Comparison of ENCODE assay signal across 1 cellular context in genomic region chr16:67844441-67844840, GRCh38.
TF ChIP-seq lines count a peak whose summit lies in the region.

No MANE protein-coding gene starts in this region.

TF ChIP-seq in HepG2, 621 proteins besides CTCF, POLR2A, EP300 and RAD21:
- TF ChIP-seq ZNF530 (CRISPR knock-in tag; IDR thresholded peaks at IDR 0.05; ENCODE audit: low read depth), result no peak
- no peak for TF ChIP-seq HNRNPL (IDR thresholded peaks at IDR 0.05; ENCODE audit: low read depth, low read length)
- no peak for TF ChIP-seq ZNF20 (CRISPR knock-in tag; IDR thresholded peaks at IDR 0.05)
- TF ChIP-seq ATF7-NPFF (CRISPR knock-in tag; IDR thresholded peaks at IDR 0.05; ENCODE audit: low read depth), result no peak
- TF ChIP-seq TEAD3 (CRISPR knock-in tag; optimal IDR thresholded peaks at IDR 0.05; ENCODE audit: borderline replicate concordance), result peak; percentile 50
- no peak for TF ChIP-seq AKNA (CRISPR knock-in tag; IDR thresholded peaks at IDR 0.05; ENCODE audit: borderline replicate concordance)
- TF ChIP-seq ARID4A (CRISPR knock-in tag; IDR thresholded peaks at IDR 0.05; ENCODE audit: borderline replicate concordance), result 0 out of 2 replicates have a peak, but pooled peaks have one; percentile 9
- peak; percentile 36; the same call in 1 of the 2 replicates for TF ChIP-seq THAP11 (CRISPR knock-in tag; IDR thresholded peaks at IDR 0.05)
- TF ChIP-seq ZFYVE20 (CRISPR knock-in tag; IDR thresholded peaks at IDR 0.05; ENCODE audit: borderline replicate concordance, low read depth), result no peak
- TF ChIP-seq SOX5 (CRISPR knock-in tag; IDR thresholded peaks at IDR 0.05; ENCODE audit: borderline replicate concordance), result no peak
- TF ChIP-seq SIX1 (CRISPR knock-in tag; IDR thresholded peaks at IDR 0.05; ENCODE audit: borderline replicate concordance), result no peak
- TF ChIP-seq THYN1 (CRISPR knock-in tag; IDR thresholded peaks at IDR 0.05; ENCODE audit: borderline replicate concordance, low read depth), result no peak
- TF ChIP-seq NCOA5 (CRISPR knock-in tag; IDR thresholded peaks at IDR 0.05), result no peak
- TF ChIP-seq ZNF329 (CRISPR knock-in tag; IDR thresholded peaks at IDR 0.05; ENCODE audit: low read depth), result no peak
- 0 out of 2 replicates have a peak, but pooled peaks have one; percentile 21 for TF ChIP-seq ZC3H13 (CRISPR knock-in tag; IDR thresholded peaks at IDR 0.05)
- no peak for TF ChIP-seq ZBTB21 (CRISPR knock-in tag; IDR thresholded peaks at IDR 0.05)
- TF ChIP-seq ZNF574 (CRISPR knock-in tag; IDR thresholded peaks at IDR 0.05), result no peak
- no peak for TF ChIP-seq SNAPC5 (CRISPR knock-in tag; IDR thresholded peaks at IDR 0.05; ENCODE audit: borderline replicate concordance)
- no peak for TF ChIP-seq ZNF562 (CRISPR knock-in tag; IDR thresholded peaks at IDR 0.05; ENCODE audit: borderline replicate concordance)
- TF ChIP-seq CCDC6 (CRISPR knock-in tag; IDR thresholded peaks at IDR 0.05), result no peak
- no peak for TF ChIP-seq ZNF282 (IDR thresholded peaks at IDR 0.05; ENCODE audit: partially characterized antibody)
- peak; percentile 21 for TF ChIP-seq XRCC5 (optimal IDR thresholded peaks at IDR 0.05; ENCODE audit: low read length)
- no peak for TF ChIP-seq NONO (IDR thresholded peaks at IDR 0.05)
- TF ChIP-seq NONO (CRISPR knock-in tag; conservative IDR thresholded peaks at IDR 0.05), result no peak
- no peak for TF ChIP-seq NBN (conservative IDR thresholded peaks at IDR 0.05)
